ENCODE assay signal across 12 cellular contexts in genomic region chr5:14286574-14287399, GRCh38.
DNase-seq lines count a peak whose midpoint lies in the region; ATAC-seq and FAIRE-seq lines count a peak whose summit lies in the region.
"Had no signal": no experiment of that assay in that cellular context is flagged by ENCODE, and none has a peak within 500 bp of the region (broad histone marks: within the 10 kb centered on the region; RNA-seq: fewer than 3 reads in every experiment).

No MANE protein-coding gene starts in this region.

- H3K27ac Mint-ChIP-seq in stimulated activated memory B cell treated with anti-CD40 and anti-IgM and Interleukin-4, amounts not matched to agents 10 μg/mL and 1 μg/mL and 100 μg/mL, for 72 hours = peak overlapping the region; percentile 76
- H3K27ac Mint-ChIP-seq: nephron had no signal

- no peaks in the 10 kb centered on the region for H3K27me3 ChIP-seq in right cardiac atrium (ENCODE audit: control insufficient read depth, insufficient read depth)

- H3K4me1 ChIP-seq in right cardiac atrium (ENCODE audit: control insufficient read depth, insufficient read depth, low read length) = peaks cover 5% of the 10 kb centered on the region
- H3K4me1 ChIP-seq: A549 had no signal

- 89% methylated on average over 17 of the region's 17 CpGs for WGBS in right cardiac atrium

- peaks cover 46% of the 10 kb centered on the region for H3K36me3 Mint-ChIP-seq in stimulated activated memory B cell treated with anti-CD40 and anti-IgM and Interleukin-4, amounts not matched to agents 10 μg/mL and 1 μg/mL and 100 μg/mL, for 72 hours

- H3K4me3 Mint-ChIP-seq in stimulated activated memory B cell treated with anti-CD40 and anti-IgM and Interleukin-4, amounts not matched to agents 10 μg/mL and 1 μg/mL and 100 μg/mL, for 72 hours = peak overlapping the region; percentile 27
- H3K4me3 Mint-ChIP-seq: nephron had no signal

- H3K27ac ChIP-seq in right cardiac atrium (ENCODE audit: low read length) = no peak overlapping the region
- H3K27ac ChIP-seq: A549 had no signal

- DNase-seq in Right ventricle myocardium inferior (ENCODE audit: missing footprints) = no peak
- no peak for DNase-seq in right cardiac atrium
- peak; percentile 90 for DNase-seq in MV-4-11 (lab: John Stamatoyannopoulos, UW)
- DNase-seq in Kasumi-1 (lab: John Stamatoyannopoulos, UW) = no peak
- no peak for DNase-seq in HTR-8/SVneo (ENCODE audit: insufficient read length, low spot score)
- DNase-seq in GF-D8 (lab: John Stamatoyannopoulos, UW) = no peak
- DNase-seq: NCI-H2081 treated with DMSO at 0.1 percent for 48 hours, T1000 had no signal

- H3K27me3 Mint-ChIP-seq in stimulated activated memory B cell treated with anti-CD40 and anti-IgM and Interleukin-4, amounts not matched to agents 10 μg/mL and 1 μg/mL and 100 μg/mL, for 72 hours = no peaks in the 10 kb centered on the region

- H3K9me3 Mint-ChIP-seq in stimulated activated memory B cell treated with anti-CD40 and anti-IgM and Interleukin-4, amounts not matched to agents 10 μg/mL and 1 μg/mL and 100 μg/mL, for 72 hours = no peaks in the 10 kb centered on the region
- H3K9me3 Mint-ChIP-seq: nephron had no signal

- H3K4me1 Mint-ChIP-seq in stimulated activated memory B cell treated with anti-CD40 and anti-IgM and Interleukin-4, amounts not matched to agents 10 μg/mL and 1 μg/mL and 100 μg/mL, for 72 hours = peaks cover 30% of the 10 kb centered on the region

- H3K9me3 ChIP-seq in right cardiac atrium (ENCODE audit: control insufficient read depth, low read length) = peaks cover 4% of the 10 kb centered on the region
- H3K9me3 ChIP-seq: A549 had no signal

- no peak overlapping the region for H3K4me3 ChIP-seq in right cardiac atrium (ENCODE audit: low read length)
- H3K4me3 ChIP-seq: A549 had no signal

- no peak for FAIRE-seq in HTR-8/SVneo (lab: Jason Lieb, UNC)
- FAIRE-seq: A549 had no signal

- intact Hi-C loops in Right ventricle myocardium inferior (cut with DNase I) = no loop called here
- intact Hi-C loops in right cardiac atrium (cut with DNase I) = no loop called here

- ATAC-seq in Right ventricle myocardium inferior = peak; percentile 52
- no peak for ATAC-seq in right cardiac atrium
- ATAC-seq in HG02884 (IDR thresholded peaks at IDR 0.05; ENCODE audit: unreplicated experiment) = peak; percentile 89
- ATAC-seq in stimulated activated memory B cell treated with anti-CD40 and anti-IgM and Interleukin-4, amounts not matched to agents 10 μg/mL and 1 μg/mL and 100 μg/mL, for 72 hours = peak; percentile 97

Comparison
In these comparisons a context has a peak if more than half of its experiments do, and no peak if none do; other contexts are left out.
1. ATAC-seq: peak in Right ventricle myocardium inferior (single experiment), HG02884 (single experiment) and stimulated activated memory B cell treated with anti-CD40 and anti-IgM and Interleukin-4, amounts not matched to agents 10 μg/mL and 1 μg/mL and 100 μg/mL, for 72 hours (single experiment); none in right cardiac atrium (0 of 2).